ENCODE assay signal across 22 cellular contexts in genomic region chr5:52920929-52921328, GRCh38.
A peak's percentile ranks its signal among the peaks of the same experiment; 100 is the strongest.
DNase-seq lines count a peak whose midpoint lies in the region; ATAC-seq and TF ChIP-seq lines count a peak whose summit lies in the region.
"Had no signal": no experiment of that assay in that cellular context is flagged by ENCODE, and none has a peak within 500 bp of the region (broad histone marks: within the 10 kb centered on the region; RNA-seq: fewer than 3 reads in every experiment).

No MANE protein-coding gene starts in this region.

- H3K4me1 ChIP-seq in aorta (ENCODE audit: control insufficient read depth in 1 of 2, insufficient read depth in 2 of 2, low read length in 2 of 2), result peaks cover 2% of the 10 kb centered on the region in 2 donors
- H3K4me1 ChIP-seq: BE2C, Peyer's patch had no signal

- TF ChIP-seq CTCF in C4-2B (conservative IDR thresholded peaks at IDR 0.05) (peak; percentile 15; the same call in 1 of the 2 replicates), RWPE1 (conservative IDR thresholded peaks at IDR 0.05; ENCODE audit: low read depth) (0 out of 2 replicates have a peak, but pooled peaks have one; percentile 12), epithelial cell of proximal tubule (conservative IDR thresholded peaks at IDR 0.05; ENCODE audit: low read depth, low read length) (peak; percentile 5), osteocyte (IDR thresholded peaks at IDR 0.05) (peak; percentile 11)

- POLR2A ChIA-PET in RWPE1 (lab: Yijun Ruan, JAX; ENCODE audit: low non-redundant PET), result no interaction called here

- H3K36me3 Mint-ChIP-seq in osteocyte (ENCODE audit: unreplicated experiment), result peaks cover 45% of the 10 kb centered on the region
- no peaks in the 10 kb centered on the region for H3K36me3 Mint-ChIP-seq in T-helper 2 cell treated with Interferon-gamma antibody and Interleukin-4, amounts not matched to agents 5 μg/mL and 100 μg/mL, for 36 hours (ENCODE audit: low read depth)

- H3K4me1 Mint-ChIP-seq in osteocyte (ENCODE audit: unreplicated experiment), result peaks cover 19% of the 10 kb centered on the region
- H3K4me1 Mint-ChIP-seq in T-helper 2 cell treated with Interferon-gamma antibody and Interleukin-4, amounts not matched to agents 5 μg/mL and 100 μg/mL, for 36 hours (ENCODE audit: low read depth), result no peaks in the 10 kb centered on the region
- H3K4me1 Mint-ChIP-seq: activated naive CD4-positive, alpha-beta T cell treated with anti-CD3 and anti-CD28 coated beads, Interleukin-2, amount 50 U/mL, for 24 hours had no signal

- H3K27me3 ChIP-seq in aorta (ENCODE audit: control insufficient read depth in 1 of 2, insufficient read depth in 2 of 2, low read length in 1 of 2), result no peaks in the 10 kb centered on the region
- H3K27me3 ChIP-seq: BE2C, ovary, Peyer's patch had no signal

- peak overlapping the region; percentile 36 for H3K27ac Mint-ChIP-seq in osteocyte (ENCODE audit: unreplicated experiment)
- no peak overlapping the region for H3K27ac Mint-ChIP-seq in T-helper 2 cell treated with Interferon-gamma antibody and Interleukin-4, amounts not matched to agents 5 μg/mL and 100 μg/mL, for 36 hours
- H3K27ac Mint-ChIP-seq: activated naive CD4-positive, alpha-beta T cell treated with anti-CD3 and anti-CD28 coated beads, Interleukin-2, amount 50 U/mL, for 24 hours; activated T-cell treated with anti-CD3 and anti-CD28 coated beads, Interleukin-2, amount 50 U/mL, for 24 hours; GM23338 had no signal

- no peaks in the 10 kb centered on the region for H3K27me3 Mint-ChIP-seq in osteocyte (ENCODE audit: unreplicated experiment)
- H3K27me3 Mint-ChIP-seq in T-helper 2 cell treated with Interferon-gamma antibody and Interleukin-4, amounts not matched to agents 5 μg/mL and 100 μg/mL, for 36 hours (ENCODE audit: low read depth), result peaks cover 35% of the 10 kb centered on the region

- no peaks in the 10 kb centered on the region for H3K9me3 ChIP-seq in aorta (ENCODE audit: control insufficient read depth, low read length)
- H3K9me3 ChIP-seq: BE2C, ovary, Peyer's patch had no signal

- intact Hi-C loops in aorta (cut with DNase I), result loop anchor here in 1 of 2 donors (10.0 kb wide), 1 partner anchor 256 kb away; no protein-coding TSS in a partner anchor

- H3K4me3 ChIP-seq in epithelial cell of proximal tubule (ENCODE audit: low read depth, low read length) (no peak overlapping the region), aorta (ENCODE audit: low read length in 2 of 2) (no peak overlapping the region)
- H3K4me3 ChIP-seq: GM23338, ovary, Peyer's patch had no signal

- H3K4me3 Mint-ChIP-seq in osteocyte (ENCODE audit: unreplicated experiment), result no peak overlapping the region
- H3K4me3 Mint-ChIP-seq in T-helper 2 cell treated with Interferon-gamma antibody and Interleukin-4, amounts not matched to agents 5 μg/mL and 100 μg/mL, for 36 hours, result no peak overlapping the region
- H3K4me3 Mint-ChIP-seq: activated naive CD4-positive, alpha-beta T cell treated with anti-CD3 and anti-CD28 coated beads, Interleukin-2, amount 50 U/mL, for 24 hours; activated T-cell treated with anti-CD3 and anti-CD28 coated beads, Interleukin-2, amount 50 U/mL, for 24 hours; GM23338 had no signal

- H3K27ac ChIP-seq in C4-2B (no peak overlapping the region), RWPE1 (no peak overlapping the region), aorta (ENCODE audit: low read depth in 1 of 2, low read length in 2 of 2) (no peak overlapping the region)
- H3K27ac ChIP-seq: ovary, Peyer's patch had no signal

- no peak for ATAC-seq in aorta (ENCODE audit: low FRiP score)
- ATAC-seq: GM23338 had no signal

- peaks cover 4 to 5% of the 10 kb centered on the region in 2 donors for H3K36me3 ChIP-seq in aorta (ENCODE audit: control insufficient read depth in 1 of 2, insufficient read depth in 2 of 2, low read length in 1 of 2)
- H3K36me3 ChIP-seq: ovary had no signal

- CTCF ChIA-PET in RWPE1 (lab: Yijun Ruan, JAX), result interaction anchor here (0.7 kb wide), 1 partner anchor 1311 kb away, joined by 3 read pairs; no protein-coding TSS in a partner anchor

- 64 to 66% methylated on average over 2 of the region's 2 CpGs for WGBS in aorta, 2 donors

- no peaks in the 10 kb centered on the region for H3K9me3 Mint-ChIP-seq in osteocyte (ENCODE audit: unreplicated experiment)
- H3K9me3 Mint-ChIP-seq in T-helper 2 cell treated with Interferon-gamma antibody and Interleukin-4, amounts not matched to agents 5 μg/mL and 100 μg/mL, for 36 hours, result no peaks in the 10 kb centered on the region
- H3K9me3 Mint-ChIP-seq: activated naive CD4-positive, alpha-beta T cell treated with anti-CD3 and anti-CD28 coated beads, Interleukin-2, amount 50 U/mL, for 24 hours; activated T-cell treated with anti-CD3 and anti-CD28 coated beads, Interleukin-2, amount 50 U/mL, for 24 hours; GM23338 had no signal

- DNase-seq in RWPE1 (ENCODE audit: low spot score) (no peak), epithelial cell of proximal tubule (ENCODE audit: low read depth) (peak; percentile 35), osteocyte (ENCODE audit: extremely low spot score, unreplicated experiment) (no peak), hypothalamus (lab: John Stamatoyannopoulos, UW) (no peak), aorta (no peak), A172 (ENCODE audit: low spot score) (no peak)
- DNase-seq in T-helper 2 cell treated with Interferon-gamma antibody and Interleukin-4, amounts not matched to agents 5 μg/mL and 100 μg/mL, for 36 hours (ENCODE audit: low spot score), result no peak
- DNase-seq: activated CD4-positive, alpha-beta T cell treated with anti-CD3 and anti-CD28 coated beads, Interleukin-2, amount 50 U/mL, for 48 hours; activated T-cell treated with anti-CD3 and anti-CD28 coated beads, Interleukin-2, amount 50 U/mL, for 24 hours; BE2C; central memory CD4-positive, alpha-beta T cell; glutamatergic neuron; KG1; NCI-H1105 treated with DMSO at 0.1 percent for 48 hours; NCI-H82; ovary; Peyer's patch; stimulated activated CD4-positive, alpha-beta T cell treated with anti-CD3 and anti-CD28 coated beads, Interleukin-4, amount 100 ng/mL, for 24 hours; substantia nigra had no signal
